Comparison of ENCODE assay signal across 9 cellular contexts in genomic region chr9:130137870-130138653, GRCh38. TPM values are rescaled to one million over a fixed set of nuclear protein-coding genes. Genes with fewer than 3 reads are reported as not detected.
DNase-seq lines count a peak whose midpoint lies in the region; ATAC-seq and TF ChIP-seq lines count a peak whose summit lies in the region.
"Had no signal": no experiment of that assay in that cellular context is flagged by ENCODE, and none has a peak within 500 bp of the region (broad histone marks: within the 10 kb centered on the region; RNA-seq: fewer than 3 reads in every experiment).

No MANE protein-coding gene starts in this region.

- H3K27ac Mint-ChIP-seq in activated T-helper 17 cell treated with anti-CD3 and anti-CD28 coated beads, Interleukin-2, amount 50 U/mL, for 72 hours, result no peak overlapping the region
- no peak overlapping the region for H3K27ac Mint-ChIP-seq in T-cell

- DNase-seq in NCI-H2196 treated with DMSO at 0.1 percent for 48 hours (lab: John Stamatoyannopoulos, UW; ENCODE audit: unreplicated experiment), result peak; percentile 7
- DNase-seq in NCI-H2196 (lab: John Stamatoyannopoulos, UW; ENCODE audit: unreplicated experiment), result no peak
- DNase-seq in right atrium auricular region (ENCODE audit: low spot score), result peak; percentile 73
- no peak for DNase-seq in stomach
- DNase-seq in T-cell, result no peak
- no peak for DNase-seq in activated CD8-positive, alpha-beta memory T cell treated with anti-CD3 and anti-CD28 coated beads for 24 hours

- H3K27ac ChIP-seq in right atrium auricular region, result peak overlapping the region; percentile 53 to 61
- peak overlapping the region in 4 of 5 donors; percentile 24 to 76 (median 46) for H3K27ac ChIP-seq in stomach

- WGBS in stomach, 5 donors, result 44 to 58% (median 52%) methylated on average over 12 of the region's 12 CpGs

- H3K36me3 ChIP-seq in right atrium auricular region, result peaks cover 11% of the 10 kb centered on the region
- peaks cover 8 to 43% (median 40%) of the 10 kb centered on the region in 4 donors for H3K36me3 ChIP-seq in stomach

- H3K27me3 Mint-ChIP-seq in activated T-helper 17 cell treated with anti-CD3 and anti-CD28 coated beads, Interleukin-2, amount 50 U/mL, for 72 hours, result no peaks in the 10 kb centered on the region
- no peaks in the 10 kb centered on the region for H3K27me3 Mint-ChIP-seq in T-cell
- H3K27me3 Mint-ChIP-seq: CD4-positive, CD25-positive, alpha-beta regulatory T cell had no signal

- H3K9me3 ChIP-seq in right atrium auricular region (no peaks in the 10 kb centered on the region), stomach (no peaks in the 10 kb centered on the region)

- H3K27me3 ChIP-seq in right atrium auricular region (no peaks in the 10 kb centered on the region), stomach (no peaks in the 10 kb centered on the region)

- ATAC-seq in activated T-helper 17 cell treated with anti-CD3 and anti-CD28 coated beads, Interleukin-2, amount 50 U/mL, for 72 hours (replicated peaks), result peak; percentile 41
- no peak for ATAC-seq in T-cell (replicated peaks in 1 of 4)
- ATAC-seq in GM21529 (IDR thresholded peaks at IDR 0.05; ENCODE audit: unreplicated experiment), result no peak

- peaks cover 38% of the 10 kb centered on the region for H3K36me3 Mint-ChIP-seq in activated T-helper 17 cell treated with anti-CD3 and anti-CD28 coated beads, Interleukin-2, amount 50 U/mL, for 72 hours (ENCODE audit: low read depth)
- peaks cover 33% of the 10 kb centered on the region for H3K36me3 Mint-ChIP-seq in T-cell

- H3K4me3 ChIP-seq in right atrium auricular region (no peak overlapping the region), stomach (no peak overlapping the region)

- peaks cover 28% of the 10 kb centered on the region for H3K4me1 Mint-ChIP-seq in activated T-helper 17 cell treated with anti-CD3 and anti-CD28 coated beads, Interleukin-2, amount 50 U/mL, for 72 hours
- peaks cover 29 to 44% (median 40%) of the 10 kb centered on the region in 3 donors for H3K4me1 Mint-ChIP-seq in T-cell

- no peaks in the 10 kb centered on the region for H3K9me3 Mint-ChIP-seq in activated T-helper 17 cell treated with anti-CD3 and anti-CD28 coated beads, Interleukin-2, amount 50 U/mL, for 72 hours
- H3K9me3 Mint-ChIP-seq in T-cell, result no peaks in the 10 kb centered on the region
- H3K9me3 Mint-ChIP-seq: CD4-positive, CD25-positive, alpha-beta regulatory T cell had no signal

- peak overlapping the region; percentile 19 for H3K4me3 Mint-ChIP-seq in activated T-helper 17 cell treated with anti-CD3 and anti-CD28 coated beads, Interleukin-2, amount 50 U/mL, for 72 hours
- H3K4me3 Mint-ChIP-seq in T-cell, result peak overlapping the region in 1 of 3 donors; percentile 55

- no peak for TF ChIP-seq POLR2A in stomach (IDR thresholded peaks at IDR 0.05)

- peaks cover 0 to 29% of the 10 kb centered on the region in 2 donors for H3K4me1 ChIP-seq in right atrium auricular region
- H3K4me1 ChIP-seq in stomach, result peaks cover 0 to 31% (median 13%) of the 10 kb centered on the region in 4 donors

- CTCF ChIA-PET in T-cell (lab: Charles Lee), result no interaction called here

- no peak for TF ChIP-seq EP300 in stomach (IDR thresholded peaks at IDR 0.05)

- TF ChIP-seq CTCF in right atrium auricular region (IDR thresholded peaks at IDR 0.05), result no peak
- TF ChIP-seq CTCF in stomach (IDR thresholded peaks at IDR 0.05), result no peak

- intact Hi-C loops in stomach (cut with DNase I; ENCODE audit: low total_unique reads), result no loop called here

- POLR2A ChIA-PET in T-cell (lab: Charles Lee), result no interaction called here

RNA-seq across cellular contexts. Expression of gene NCS1, which starts 34.1 kb away (rescaled TPM):
- total RNA-seq in activated T-helper 17 cell treated with anti-CD3 and anti-CD28 coated beads, Interleukin-2, amount 50 U/mL, for 72 hours, result 10 to 100 TPM; 14.0 to 30.4 TPM
- total RNA-seq in right atrium auricular region (10 to 100 TPM in 1 of 2 donors, 1 to 10 TPM in 1; 4.5 to 26.1 TPM), stomach (10 to 100 TPM; 12.8 to 50.0 (median 16.7) TPM), T-cell (under 1 TPM in 4 of 5 donors, not detected in 1; 0.20 to 0.82 (median 0.46) TPM)
- polyA plus RNA-seq in stomach, result 10 to 100 TPM in 1 of 3 donors, 1 to 10 TPM in 2; 3.2 to 26.0 (median 6.4) TPM
- polyA plus RNA-seq: CD4-positive, CD25-positive, alpha-beta regulatory T cell had no signal

Comparison
In these comparisons a context has a peak if more than half of its experiments do, and no peak if none do; other contexts are left out.
1. DNase-seq: peak in NCI-H2196 treated with DMSO at 0.1 percent for 48 hours (single experiment) and right atrium auricular region (single experiment); none in NCI-H2196 (single experiment), stomach (single experiment), T-cell (0 of 34) and activated CD8-positive, alpha-beta memory T cell treated with anti-CD3 and anti-CD28 coated beads for 24 hours (single experiment).